ENCODE assay signal across 1 cellular context in genomic region chr15:74957301-74958035, GRCh38.
A peak's percentile ranks its signal among the peaks of the same experiment; 100 is the strongest.
TF ChIP-seq lines count a peak whose summit lies in the region.

No MANE protein-coding gene starts in this region.

TF ChIP-seq in H1, 55 proteins besides CTCF, POLR2A, EP300 and RAD21:
- TF ChIP-seq E2F6 (IDR thresholded peaks at IDR 0.05) (peak; percentile 82; the same call in 1 of the 2 replicates), MAX (IDR thresholded peaks at IDR 0.05) (peak; percentile 88), BACH1 (IDR thresholded peaks at IDR 0.05; ENCODE audit: low read length) (peak; percentile 42; the same call in 1 of the 2 replicates), PHF8 (conservative IDR thresholded peaks at IDR 0.05; ENCODE audit: low read depth, low read length) (0 out of 2 replicates have a peak, but pooled peaks have one; percentile 37), RXRA (IDR thresholded peaks at IDR 0.05; ENCODE audit: insufficient read depth, low read depth, low read length) (no peak)
TF ChIP-seq in H1: peak in this region for 4.
